Comparison of ENCODE assay signal across 20 cellular contexts in genomic region chr10:124223711-124224085, GRCh38.
DNase-seq lines count a peak whose midpoint lies in the region; ATAC-seq and TF ChIP-seq lines count a peak whose summit lies in the region.
"Had no signal": no experiment of that assay in that cellular context is flagged by ENCODE, and none has a peak within 500 bp of the region (broad histone marks: within the 10 kb centered on the region; RNA-seq: fewer than 3 reads in every experiment).

No MANE protein-coding gene starts in this region.

- DNase-seq in CD4-positive, CD25-positive, alpha-beta regulatory T cell, result peak in 2 of 3 donors; percentile 7 to 19
- DNase-seq in transverse colon, result peak; percentile 3
- DNase-seq in germinal center (ENCODE audit: low spot score), result no peak
- no peak for DNase-seq in activated T-cell treated with anti-CD3 and anti-CD28 coated beads, Interleukin-2, amount 50 U/mL, for 24 hours
- DNase-seq: CD8-positive, alpha-beta T cell; DMS79 treated with DMSO at 0.1 percent for 48 hours; GF-D8; IMR-90; NCI-H1048; NCI-H1417; NCI-H1694 treated with DMSO at 0.1 percent for 48 hours; NCI-H2081 treated with DMSO at 0.1 percent for 48 hours; NCI-H524; NCI-H748 treated with DMSO at 0.1 percent for 48 hours; SK-N-SH had no signal

- H3K27me3 ChIP-seq in CD4-positive, CD25-positive, alpha-beta regulatory T cell (ENCODE audit: control insufficient read depth, insufficient read depth, low read length), result no peaks in the 10 kb centered on the region
- H3K27me3 ChIP-seq in transverse colon, result no peaks in the 10 kb centered on the region

- no peak overlapping the region for H3K4me3 ChIP-seq in CD4-positive, CD25-positive, alpha-beta regulatory T cell (ENCODE audit: low read depth, low read length)
- no peak overlapping the region for H3K4me3 ChIP-seq in transverse colon

- H3K4me1 Mint-ChIP-seq in CD4-positive, CD25-positive, alpha-beta regulatory T cell, result peaks cover 3 to 11% (median 7%) of the 10 kb centered on the region in 4 donors
- H3K4me1 Mint-ChIP-seq in brain, result peaks cover 63% of the 10 kb centered on the region
- peaks cover 64% of the 10 kb centered on the region for H3K4me1 Mint-ChIP-seq in nephron
- H3K4me1 Mint-ChIP-seq in activated T-cell treated with anti-CD3 and anti-CD28 coated beads, Interleukin-2, amount 50 U/mL, for 24 hours (ENCODE audit: low read depth), result no peaks in the 10 kb centered on the region

- peak overlapping the region in 1 of 4 donors; percentile 99 for H3K4me3 Mint-ChIP-seq in CD4-positive, CD25-positive, alpha-beta regulatory T cell
- no peak overlapping the region for H3K4me3 Mint-ChIP-seq in brain
- H3K4me3 Mint-ChIP-seq in nephron, result no peak overlapping the region
- no peak overlapping the region for H3K4me3 Mint-ChIP-seq in activated T-cell treated with anti-CD3 and anti-CD28 coated beads, Interleukin-2, amount 50 U/mL, for 24 hours
- H3K4me3 Mint-ChIP-seq: CD8-positive, alpha-beta T cell had no signal

- TF ChIP-seq POLR2A in transverse colon (IDR thresholded peaks at IDR 0.05), result no peak

- TF ChIP-seq CTCF in brain (conservative IDR thresholded peaks at IDR 0.05) (no peak), nephron (IDR thresholded peaks at IDR 0.05; ENCODE audit: unreplicated experiment in 3 of 3) (no peak), transverse colon (IDR thresholded peaks at IDR 0.05) (no peak)

- in situ Hi-C loops in transverse colon (cut with MboI; ENCODE audit: low pct_ligation_motif_present in 1 of 4, low pct_unique_long_range_greater_than_20kb in 1 of 4, low sequenced_read_pairs in 3 of 4), result no loop called here

- H3K27me3 Mint-ChIP-seq in CD4-positive, CD25-positive, alpha-beta regulatory T cell, result peaks cover 13% of the 10 kb centered on the region
- H3K27me3 Mint-ChIP-seq in brain (peaks cover 5% of the 10 kb centered on the region), nephron (ENCODE audit: low read depth) (peaks cover 19% of the 10 kb centered on the region)
- H3K27me3 Mint-ChIP-seq in activated T-cell treated with anti-CD3 and anti-CD28 coated beads, Interleukin-2, amount 50 U/mL, for 24 hours, result peaks cover 13% of the 10 kb centered on the region

- H3K27ac Mint-ChIP-seq in CD4-positive, CD25-positive, alpha-beta regulatory T cell, result no peak overlapping the region
- H3K27ac Mint-ChIP-seq in brain (peak overlapping the region; percentile 5 to 99 (median 56)), nephron (peak overlapping the region; percentile 10 to 49 (median 15))
- no peak overlapping the region for H3K27ac Mint-ChIP-seq in activated T-cell treated with anti-CD3 and anti-CD28 coated beads, Interleukin-2, amount 50 U/mL, for 24 hours
- H3K27ac Mint-ChIP-seq: CD8-positive, alpha-beta T cell had no signal

- intact Hi-C loops in transverse colon (cut with DNase I; ENCODE audit: low total_unique reads), result no loop called here

- WGBS in transverse colon (ENCODE audit: low coverage in 1 of 2), 2 donors, result 91% methylated on average over 6 of the region's 6 CpGs; no CpG with 5 or more reads in 1 of the 2 donors

- TF ChIP-seq EP300 in transverse colon (IDR thresholded peaks at IDR 0.05; ENCODE audit: low read depth), result no peak

- no peak for ATAC-seq in CD4-positive, CD25-positive, alpha-beta regulatory T cell (ENCODE audit: low read depth in 2 of 2)
- ATAC-seq in activated CD4-positive, CD25-positive, alpha-beta regulatory T cell treated with anti-CD3 and anti-CD28 coated beads, Interleukin-2, amount 50 U/mL, for 24 hours, result no peak
- ATAC-seq: CD8-positive, alpha-beta T cell; HCT116 had no signal

- peaks cover 0 to 7% of the 10 kb centered on the region in 2 experiments for H3K9me3 ChIP-seq in CD4-positive, CD25-positive, alpha-beta regulatory T cell (ENCODE audit: control insufficient read depth in 2 of 2, low read length in 2 of 2)
- H3K9me3 ChIP-seq in transverse colon, result no peaks in the 10 kb centered on the region
- H3K9me3 ChIP-seq: SK-N-SH had no signal

- peaks cover 3% of the 10 kb centered on the region for H3K36me3 Mint-ChIP-seq in CD4-positive, CD25-positive, alpha-beta regulatory T cell
- H3K36me3 Mint-ChIP-seq in brain (no peaks in the 10 kb centered on the region), nephron (ENCODE audit: low read depth) (peaks cover 4% of the 10 kb centered on the region)
- no peaks in the 10 kb centered on the region for H3K36me3 Mint-ChIP-seq in activated T-cell treated with anti-CD3 and anti-CD28 coated beads, Interleukin-2, amount 50 U/mL, for 24 hours (ENCODE audit: low read depth)
- H3K36me3 Mint-ChIP-seq: CD8-positive, alpha-beta T cell had no signal

- H3K4me1 ChIP-seq in CD4-positive, CD25-positive, alpha-beta regulatory T cell (ENCODE audit: control insufficient read depth, insufficient read depth, low read length, poor library complexity, severe bottlenecking), result no peaks in the 10 kb centered on the region
- peaks cover 0 to 8% (median 0%) of the 10 kb centered on the region in 4 donors for H3K4me1 ChIP-seq in transverse colon

- no peak overlapping the region for H3K27ac ChIP-seq in CD4-positive, CD25-positive, alpha-beta regulatory T cell (ENCODE audit: insufficient read depth, low read length, poor library complexity, severe bottlenecking)
- no peak overlapping the region for H3K27ac ChIP-seq in transverse colon
- H3K27ac ChIP-seq: KMS-11 had no signal

- peaks cover 0 to 18% (median 5%) of the 10 kb centered on the region in 7 donors for H3K9me3 Mint-ChIP-seq in CD4-positive, CD25-positive, alpha-beta regulatory T cell
- H3K9me3 Mint-ChIP-seq in brain (peaks cover 23 to 28% (median 27%) of the 10 kb centered on the region in 5 experiments), nephron (peaks cover 31% of the 10 kb centered on the region)
- peaks cover 20% of the 10 kb centered on the region for H3K9me3 Mint-ChIP-seq in activated T-cell treated with anti-CD3 and anti-CD28 coated beads, Interleukin-2, amount 50 U/mL, for 24 hours
- H3K9me3 Mint-ChIP-seq: CD8-positive, alpha-beta T cell had no signal

- H3K36me3 ChIP-seq in CD4-positive, CD25-positive, alpha-beta regulatory T cell (ENCODE audit: control insufficient read depth, insufficient read depth, low read length), result no peaks in the 10 kb centered on the region
- no peaks in the 10 kb centered on the region for H3K36me3 ChIP-seq in transverse colon

Comparison
In these comparisons a context has a peak if more than half of its experiments do, and no peak if none do; other contexts are left out.
1. DNase-seq: peak in CD4-positive, CD25-positive, alpha-beta regulatory T cell (2 of 3) and transverse colon (single experiment); none in germinal center (single experiment) and activated T-cell treated with anti-CD3 and anti-CD28 coated beads, Interleukin-2, amount 50 U/mL, for 24 hours (single experiment).
2. H3K27ac Mint-ChIP-seq: peak in brain (5 of 5) and nephron (3 of 3); none in CD4-positive, CD25-positive, alpha-beta regulatory T cell (0 of 3) and activated T-cell treated with anti-CD3 and anti-CD28 coated beads, Interleukin-2, amount 50 U/mL, for 24 hours (single experiment).